7 cellular contexts compared by ENCODE assay signal in genomic region chr6:15323611-15324010, GRCh38.
DNase-seq lines count a peak whose midpoint lies in the region; ATAC-seq, FAIRE-seq and TF ChIP-seq lines count a peak whose summit lies in the region.
"Not testable (repeated sequence)": the region's sequence is repeated elsewhere in the genome, so short reads cannot be mapped to it uniquely, and the experiment has no call there.

No MANE protein-coding gene starts in this region.

- peaks cover 35% of the 10 kb centered on the region for H3K27me3 Mint-ChIP-seq in GM23338 (ENCODE audit: insufficient read depth, low read depth, poor library complexity)
- H3K27me3 Mint-ChIP-seq in activated CD8-positive, alpha-beta T cell treated with anti-CD3 and anti-CD28 coated beads for 36 hours; activated naive CD4-positive, alpha-beta T cell treated with anti-CD3 and anti-CD28 coated beads, Interleukin-2, amount 50 U/mL, for 24 hours: not testable (repeated sequence)

- in situ Hi-C loops in mammary epithelial cell (cut with MboI; ENCODE audit: low sequenced_read_pairs in 2 of 2); HepG2 (cut with HindIII; ENCODE audit: extremely low pct_ligation_motif_present, low pct_unique_long_range_greater_than_20kb): not testable (repeated sequence)

- not testable (repeated sequence) for H3K4me3 Mint-ChIP-seq in GM23338; activated CD8-positive, alpha-beta T cell treated with anti-CD3 and anti-CD28 coated beads for 36 hours
- H3K4me3 Mint-ChIP-seq in activated naive CD4-positive, alpha-beta T cell treated with anti-CD3 and anti-CD28 coated beads, Interleukin-2, amount 50 U/mL, for 24 hours = peak overlapping the region; percentile 26

- POLR2A ChIA-PET in activated CD8-positive, alpha-beta T cell treated with anti-CD3 and anti-CD28 coated beads for 36 hours (lab: Charles Lee) = interaction anchor here (1.0 to 1.1 kb wide), 2 partner anchors 79 to 120 kb away, joined by 3 to 4 read pairs; no protein-coding TSS in a partner anchor
- POLR2A ChIA-PET in HepG2 (lab: Yijun Ruan, JAX) = not testable (repeated sequence)

- H4K20me1 ChIP-seq in GM23338 (replicated peaks; ENCODE audit: insufficient read depth) = peaks cover 97% of the 10 kb centered on the region
- H4K20me1 ChIP-seq in mammary epithelial cell (ENCODE audit: insufficient read depth, low read length); HepG2 (ENCODE audit: insufficient read depth, low read length): not testable (repeated sequence)
- peaks cover 95% of the 10 kb centered on the region for H4K20me1 ChIP-seq in smooth muscle cell (ENCODE audit: low read depth)

- BruUV-seq in mammary epithelial cell (replicated peaks; lab: Mats Ljungman, UMichigan); HepG2 (replicated peaks; lab: Mats Ljungman, UMichigan): not testable (repeated sequence)

- not testable (repeated sequence) for FAIRE-seq in HepG2 (lab: Jason Lieb, UNC)

- H3K4me1 ChIP-seq in GM23338 (ENCODE audit: insufficient read depth) (peaks cover 97% of the 10 kb centered on the region), RWPE2 (ENCODE audit: insufficient read depth, poor library complexity, severe bottlenecking) (peaks cover 29% of the 10 kb centered on the region), mammary epithelial cell (ENCODE audit: insufficient read depth, low read length) (peaks cover 29% of the 10 kb centered on the region), HepG2 (ENCODE audit: insufficient read depth, low read length) (peaks cover 57% of the 10 kb centered on the region), smooth muscle cell (ENCODE audit: low read depth) (peaks cover 23% of the 10 kb centered on the region)

- TF ChIP-seq EP300 in HepG2 (IDR thresholded peaks at IDR 0.05; ENCODE audit: low read depth in 2 of 2, low read length in 2 of 2); HepG2 (CRISPR knock-in tag; IDR thresholded peaks at IDR 0.05; ENCODE audit: borderline replicate concordance): not testable (repeated sequence)

- H3K9me3 Mint-ChIP-seq in GM23338; activated CD8-positive, alpha-beta T cell treated with anti-CD3 and anti-CD28 coated beads for 36 hours; activated naive CD4-positive, alpha-beta T cell treated with anti-CD3 and anti-CD28 coated beads, Interleukin-2, amount 50 U/mL, for 24 hours: not testable (repeated sequence)

- H3K27me3 ChIP-seq in GM23338 (ENCODE audit: insufficient read depth); RWPE2 (ENCODE audit: insufficient read depth, poor library complexity, severe bottlenecking); mammary epithelial cell (ENCODE audit: insufficient read depth, low read length); HepG2 (ENCODE audit: control insufficient read depth in 1 of 2, insufficient read depth in 2 of 2, low read length in 2 of 2); smooth muscle cell (ENCODE audit: low read depth): not testable (repeated sequence)

- H3K79me2 ChIP-seq in GM23338 (replicated peaks; ENCODE audit: insufficient read depth) (peaks cover 100% of the 10 kb centered on the region), mammary epithelial cell (ENCODE audit: insufficient read depth, low read length) (peaks cover 96% of the 10 kb centered on the region), HepG2 (ENCODE audit: insufficient read depth, low read length) (peaks cover 61% of the 10 kb centered on the region), smooth muscle cell (ENCODE audit: low read depth) (peaks cover 74% of the 10 kb centered on the region)

- dilution Hi-C loops in mammary epithelial cell (cut with HindIII; ENCODE audit: low sequenced_read_pairs) = not testable (repeated sequence)

- peaks cover 81% of the 10 kb centered on the region for H3K4me1 Mint-ChIP-seq in GM23338
- H3K4me1 Mint-ChIP-seq in activated CD8-positive, alpha-beta T cell treated with anti-CD3 and anti-CD28 coated beads for 36 hours (ENCODE audit: low read depth) = peaks cover 89% of the 10 kb centered on the region
- peaks cover 90% of the 10 kb centered on the region for H3K4me1 Mint-ChIP-seq in activated naive CD4-positive, alpha-beta T cell treated with anti-CD3 and anti-CD28 coated beads, Interleukin-2, amount 50 U/mL, for 24 hours

- H3K36me3 Mint-ChIP-seq in GM23338 (ENCODE audit: low read depth) = peaks cover 27% of the 10 kb centered on the region; the same call in 2 of the 3 replicates
- peaks cover 25% of the 10 kb centered on the region for H3K36me3 Mint-ChIP-seq in activated CD8-positive, alpha-beta T cell treated with anti-CD3 and anti-CD28 coated beads for 36 hours (ENCODE audit: low read depth)
- not testable (repeated sequence) for H3K36me3 Mint-ChIP-seq in activated naive CD4-positive, alpha-beta T cell treated with anti-CD3 and anti-CD28 coated beads, Interleukin-2, amount 50 U/mL, for 24 hours

- not testable (repeated sequence) for DNase-seq in GM23338 (ENCODE audit: low spot score); RWPE2 (ENCODE audit: low spot score); activated CD8-positive, alpha-beta T cell treated with anti-CD3 and anti-CD28 coated beads for 36 hours; mammary epithelial cell; HepG2 (ENCODE audit: low spot score); smooth muscle cell (lab: John Stamatoyannopoulos, UW; ENCODE audit: unreplicated experiment)

- not testable (repeated sequence) for ATAC-seq in GM23338; RWPE2 (ENCODE audit: low read depth); activated CD8-positive, alpha-beta T cell treated with anti-CD3 and anti-CD28 coated beads for 36 hours; HepG2

- H3K9ac ChIP-seq in mammary epithelial cell (ENCODE audit: insufficient read depth, low read length); HepG2 (ENCODE audit: insufficient read depth, low read depth, low read length); smooth muscle cell (ENCODE audit: low read depth): not testable (repeated sequence)

- not testable (repeated sequence) for H3K9me2 ChIP-seq in GM23338 (ENCODE audit: insufficient read depth)

- intact Hi-C loops in activated CD8-positive, alpha-beta T cell treated with anti-CD3 and anti-CD28 coated beads for 36 hours (cut with micrococcal nuclease); mammary epithelial cell (cut with micrococcal nuclease): not testable (repeated sequence)
- intact Hi-C loops in HepG2 (cut with micrococcal nuclease; ENCODE audit: unreplicated experiment) = loop anchor here (5.0 kb wide), 1 partner anchor 41 kb away; no protein-coding TSS in a partner anchor

- not testable (repeated sequence) for TF ChIP-seq CTCF in GM23338 (conservative IDR thresholded peaks at IDR 0.05; ENCODE audit: low read depth in 2 of 2); RWPE2 (IDR thresholded peaks at IDR 0.05; ENCODE audit: poor library complexity, severe bottlenecking); activated CD8-positive, alpha-beta T cell treated with anti-CD3 and anti-CD28 coated beads for 36 hours (IDR thresholded peaks at IDR 0.05); mammary epithelial cell (conservative IDR thresholded peaks at IDR 0.05 in 1 of 2, IDR thresholded peaks at IDR 0.05 in 1 of 2; ENCODE audit: extremely low read depth in 1 of 2, insufficient read depth in 1 of 2, low read depth in 1 of 2, low read length in 2 of 2); HepG2 (CRISPR knock-in tag; IDR thresholded peaks at IDR 0.05); smooth muscle cell (IDR thresholded peaks at IDR 0.05; ENCODE audit: borderline replicate concordance, insufficient read depth, poor library complexity, severe bottlenecking)

- H3K4me2 ChIP-seq in GM23338 (peak overlapping the region; percentile 35; the same call in 1 of the 2 replicates), mammary epithelial cell (ENCODE audit: insufficient read depth, low read depth, low read length) (peak overlapping the region; percentile 49)
- not testable (repeated sequence) for H3K4me2 ChIP-seq in HepG2 (ENCODE audit: low read depth, low read length); smooth muscle cell

- not testable (repeated sequence) for H3K4me3 ChIP-seq in GM23338; RWPE2 (ENCODE audit: severe bottlenecking); mammary epithelial cell (replicated peaks in 1 of 3; ENCODE audit: insufficient read depth in 1 of 3, low read depth in 2 of 3, low read length in 3 of 3); HepG2 (replicated peaks in 1 of 3; ENCODE audit: insufficient read depth in 1 of 3, low read depth in 2 of 3, low read length in 3 of 3); smooth muscle cell

- H3F3A ChIP-seq in GM23338 (replicated peaks; ENCODE audit: low read depth) = peaks cover 34% of the 10 kb centered on the region
- H3F3A ChIP-seq in smooth muscle cell (ENCODE audit: low read depth) = not testable (repeated sequence)

- not testable (repeated sequence) for H3K27ac ChIP-seq in GM23338 (ENCODE audit: low read depth); HepG2 (ENCODE audit: extremely low read length, insufficient read depth, low read length)
- peak overlapping the region; percentile 77 for H3K27ac ChIP-seq in RWPE2 (ENCODE audit: poor library complexity, severe bottlenecking)
- H3K27ac ChIP-seq in mammary epithelial cell (ENCODE audit: insufficient read depth, low read depth, low read length) = peak overlapping the region; percentile 56
- H3K27ac ChIP-seq in smooth muscle cell (ENCODE audit: low read depth) = peak overlapping the region; percentile 20

- 95% methylated on average over 7 of the region's 11 CpGs for WGBS in mammary epithelial cell (ENCODE audit: low coverage, missing lambda C conversion rate)
- WGBS in HepG2 (ENCODE audit: low lambda C conversion rate) = 96% methylated on average over 11 of the region's 11 CpGs
- WGBS in smooth muscle cell (ENCODE audit: low lambda C conversion rate) = 96% methylated on average over 11 of the region's 11 CpGs

- TF ChIP-seq RAD21 in HepG2 (CRISPR knock-in tag; IDR thresholded peaks at IDR 0.05) = not testable (repeated sequence)

- not testable (repeated sequence) for H3K9me3 ChIP-seq in RWPE2 (ENCODE audit: severe bottlenecking); mammary epithelial cell (replicated peaks; ENCODE audit: insufficient read depth, low read length); HepG2 (ENCODE audit: low read length); smooth muscle cell (replicated peaks; ENCODE audit: low read depth)

- H3K36me3 ChIP-seq in GM23338 (ENCODE audit: insufficient read depth); RWPE2 (ENCODE audit: low read depth); mammary epithelial cell (ENCODE audit: insufficient read depth, low read length); HepG2 (replicated peaks in 1 of 2; ENCODE audit: control insufficient read depth in 1 of 2, insufficient read depth in 2 of 2, low read length in 2 of 2); smooth muscle cell (ENCODE audit: low read depth): not testable (repeated sequence)

- H2AFZ ChIP-seq in GM23338; mammary epithelial cell (ENCODE audit: low read depth, low read length); HepG2 (ENCODE audit: low read length); smooth muscle cell (ENCODE audit: low read depth): not testable (repeated sequence)

- 0 out of 2 replicates have a peak overlapping the region, but pooled peaks have one; percentile 2 for H3K27ac Mint-ChIP-seq in GM23338
- peak overlapping the region; percentile 75 for H3K27ac Mint-ChIP-seq in activated CD8-positive, alpha-beta T cell treated with anti-CD3 and anti-CD28 coated beads for 36 hours
- H3K27ac Mint-ChIP-seq in activated naive CD4-positive, alpha-beta T cell treated with anti-CD3 and anti-CD28 coated beads, Interleukin-2, amount 50 U/mL, for 24 hours = peak overlapping the region; percentile 85

- TF ChIP-seq POLR2A in HepG2 (IDR thresholded peaks at IDR 0.05; ENCODE audit: insufficient read depth in 1 of 2, low read depth in 2 of 2, low read length in 2 of 2) = not testable (repeated sequence)

- CTCF ChIA-PET in activated CD8-positive, alpha-beta T cell treated with anti-CD3 and anti-CD28 coated beads for 36 hours (lab: Charles Lee) = interaction anchor here (1.0 to 2.0 kb wide), 2 partner anchors 57 to 67 kb away, joined by 3 to 4 read pairs; no protein-coding TSS in a partner anchor
- CTCF ChIA-PET in mammary epithelial cell (lab: Charles Lee; ENCODE audit: low non-redundant PET); HepG2 (lab: Yijun Ruan, JAX; ENCODE audit: low intra/inter-chr PET ratio, low total read pairs): not testable (repeated sequence)

Comparison
In these comparisons a context has a peak if more than half of its experiments do, and no peak if none do; other contexts are left out.
1. H3K27ac Mint-ChIP-seq: peak in every context shown above with its lines; median percentile 85 in activated naive CD4-positive, alpha-beta T cell treated with anti-CD3 and anti-CD28 coated beads, Interleukin-2, amount 50 U/mL, for 24 hours; 75 in activated CD8-positive, alpha-beta T cell treated with anti-CD3 and anti-CD28 coated beads for 36 hours; 2 in GM23338.